Comparison of ENCODE assay signal across 13 cellular contexts in genomic region chr17:46756861-46757260, GRCh38.
DNase-seq lines count a peak whose midpoint lies in the region; ATAC-seq and TF ChIP-seq lines count a peak whose summit lies in the region.
"Had no signal": no experiment of that assay in that cellular context is flagged by ENCODE, and none has a peak within 500 bp of the region (broad histone marks: within the 10 kb centered on the region; RNA-seq: fewer than 3 reads in every experiment).

No MANE protein-coding gene starts in this region.

- TF ChIP-seq CTCF in natural killer cell (IDR thresholded peaks at IDR 0.05) (no peak), activated B cell treated with CpG ODN at 0.5 μM for 24 hours (IDR thresholded peaks at IDR 0.05) (no peak), mesothelial cell of epicardium (IDR thresholded peaks at IDR 0.05; ENCODE audit: unreplicated experiment) (no peak)

- H3K27ac Mint-ChIP-seq in natural killer cell (peak overlapping the region in 1 of 2 donors; percentile 67), activated B cell treated with CpG ODN at 0.5 μM for 24 hours (peak overlapping the region; percentile 30), mesothelial cell of epicardium (peak overlapping the region; percentile 7)
- peak overlapping the region in 1 of 2 donors; percentile 66 for H3K27ac Mint-ChIP-seq in natural killer cell treated with Interleukin-12 subunit alpha and Interleukin-12 subunit beta and Interleukin-15 and Interleukin-18, amount 100 ng/mL, for 72 hours
- H3K27ac Mint-ChIP-seq in T-helper 2 cell treated with Interferon-gamma antibody and Interleukin-4, amounts not matched to agents 5 μg/mL and 100 μg/mL, for 36 hours = no peak overlapping the region
- H3K27ac Mint-ChIP-seq: CD4-positive, CD25-positive, alpha-beta regulatory T cell had no signal

- H3K27me3 Mint-ChIP-seq in natural killer cell (ENCODE audit: low read depth in 2 of 2) (no peaks in the 10 kb centered on the region), activated B cell treated with CpG ODN at 0.5 μM for 24 hours (no peaks in the 10 kb centered on the region), mesothelial cell of epicardium (ENCODE audit: low read depth) (no peaks in the 10 kb centered on the region)
- H3K27me3 Mint-ChIP-seq in natural killer cell treated with Interleukin-12 subunit alpha and Interleukin-12 subunit beta and Interleukin-15 and Interleukin-18, amount 100 ng/mL, for 72 hours = no peaks in the 10 kb centered on the region
- H3K27me3 Mint-ChIP-seq in T-helper 2 cell treated with Interferon-gamma antibody and Interleukin-4, amounts not matched to agents 5 μg/mL and 100 μg/mL, for 36 hours (ENCODE audit: low read depth) = no peaks in the 10 kb centered on the region
- H3K27me3 Mint-ChIP-seq: CD4-positive, CD25-positive, alpha-beta regulatory T cell had no signal

- POLR2A ChIA-PET in activated B cell treated with CpG ODN at 0.5 μM for 24 hours (lab: Charles Lee) = no interaction called here

- intact Hi-C loops in natural killer cell (cut with micrococcal nuclease) = no loop called here
- intact Hi-C loops in activated B cell treated with CpG ODN at 0.5 μM for 24 hours (cut with micrococcal nuclease) = no loop called here

- CTCF ChIA-PET in activated B cell treated with CpG ODN at 0.5 μM for 24 hours (lab: Charles Lee) = no interaction called here

- H3K36me3 Mint-ChIP-seq in natural killer cell (peaks cover 11% of the 10 kb centered on the region), activated B cell treated with CpG ODN at 0.5 μM for 24 hours (ENCODE audit: low read depth) (peaks cover 69% of the 10 kb centered on the region), mesothelial cell of epicardium (peaks cover 25% of the 10 kb centered on the region)
- peaks cover 17% of the 10 kb centered on the region for H3K36me3 Mint-ChIP-seq in natural killer cell treated with Interleukin-12 subunit alpha and Interleukin-12 subunit beta and Interleukin-15 and Interleukin-18, amount 100 ng/mL, for 72 hours
- peaks cover 25% of the 10 kb centered on the region for H3K36me3 Mint-ChIP-seq in T-helper 2 cell treated with Interferon-gamma antibody and Interleukin-4, amounts not matched to agents 5 μg/mL and 100 μg/mL, for 36 hours (ENCODE audit: low read depth)

- DNase-seq in natural killer cell = no peak
- no peak for DNase-seq in natural killer cell treated with Interleukin-12 subunit alpha and Interleukin-12 subunit beta and Interleukin-15 and Interleukin-18, amount 100 ng/mL, for 72 hours (ENCODE audit: low spot score)
- no peak for DNase-seq in activated B cell treated with CpG ODN at 0.5 μM for 24 hours
- no peak for DNase-seq in mesothelial cell of epicardium (ENCODE audit: low spot score in 2 of 2, unreplicated experiment in 2 of 2)
- DNase-seq in cerebellar cortex (ENCODE audit: low spot score) = no peak
- no peak for DNase-seq in T-helper 2 cell treated with Interferon-gamma antibody and Interleukin-4, amounts not matched to agents 5 μg/mL and 100 μg/mL, for 36 hours (ENCODE audit: low spot score)
- no peak for DNase-seq in RPMI8226
- DNase-seq: 8988T; AML-193; CD4-positive, CD25-positive, alpha-beta regulatory T cell; DMS53; GF-D8; GM23248 had no signal

- ATAC-seq in natural killer cell (no peak), activated B cell treated with CpG ODN at 0.5 μM for 24 hours (ENCODE audit: low read depth) (no peak)
- ATAC-seq in natural killer cell treated with Interleukin-12 subunit alpha and Interleukin-12 subunit beta and Interleukin-15 and Interleukin-18, amount 100 ng/mL, for 72 hours = no peak

- H3K9me3 Mint-ChIP-seq in natural killer cell (no peaks in the 10 kb centered on the region), activated B cell treated with CpG ODN at 0.5 μM for 24 hours (no peaks in the 10 kb centered on the region), mesothelial cell of epicardium (no peaks in the 10 kb centered on the region)
- no peaks in the 10 kb centered on the region for H3K9me3 Mint-ChIP-seq in natural killer cell treated with Interleukin-12 subunit alpha and Interleukin-12 subunit beta and Interleukin-15 and Interleukin-18, amount 100 ng/mL, for 72 hours
- no peaks in the 10 kb centered on the region for H3K9me3 Mint-ChIP-seq in T-helper 2 cell treated with Interferon-gamma antibody and Interleukin-4, amounts not matched to agents 5 μg/mL and 100 μg/mL, for 36 hours
- H3K9me3 Mint-ChIP-seq: CD4-positive, CD25-positive, alpha-beta regulatory T cell had no signal

- H3K4me1 Mint-ChIP-seq in natural killer cell = peaks cover 9 to 15% of the 10 kb centered on the region in 2 donors
- peaks cover 0 to 21% of the 10 kb centered on the region in 2 donors for H3K4me1 Mint-ChIP-seq in natural killer cell treated with Interleukin-12 subunit alpha and Interleukin-12 subunit beta and Interleukin-15 and Interleukin-18, amount 100 ng/mL, for 72 hours (ENCODE audit: low read depth in 2 of 2)
- H3K4me1 Mint-ChIP-seq in activated B cell treated with CpG ODN at 0.5 μM for 24 hours = peaks cover 13% of the 10 kb centered on the region
- H3K4me1 Mint-ChIP-seq in mesothelial cell of epicardium = peaks cover 41% of the 10 kb centered on the region
- H3K4me1 Mint-ChIP-seq in T-helper 2 cell treated with Interferon-gamma antibody and Interleukin-4, amounts not matched to agents 5 μg/mL and 100 μg/mL, for 36 hours (ENCODE audit: low read depth) = no peaks in the 10 kb centered on the region

- H3K4me3 Mint-ChIP-seq in natural killer cell (peak overlapping the region; percentile 25), activated B cell treated with CpG ODN at 0.5 μM for 24 hours (no peak overlapping the region), mesothelial cell of epicardium (no peak overlapping the region)
- H3K4me3 Mint-ChIP-seq in natural killer cell treated with Interleukin-12 subunit alpha and Interleukin-12 subunit beta and Interleukin-15 and Interleukin-18, amount 100 ng/mL, for 72 hours = no peak overlapping the region
- H3K4me3 Mint-ChIP-seq in T-helper 2 cell treated with Interferon-gamma antibody and Interleukin-4, amounts not matched to agents 5 μg/mL and 100 μg/mL, for 36 hours = no peak overlapping the region
- H3K4me3 Mint-ChIP-seq: CD4-positive, CD25-positive, alpha-beta regulatory T cell had no signal
